ENCODE assay signal across 7 cellular contexts in genomic region chr7:37208528-37208927, GRCh38.
DNase-seq lines count a peak whose midpoint lies in the region; ATAC-seq and TF ChIP-seq lines count a peak whose summit lies in the region.

No MANE protein-coding gene starts in this region.

- CTCF ChIA-PET in RWPE1 (lab: Yijun Ruan, JAX): interaction anchor here (0.5 to 1.6 kb wide), 6 partner anchors 10 to 942 kb away, joined by 3 to 8 read pairs (median 4); no protein-coding TSS in a partner anchor

- DNase-seq in ELR (ENCODE audit: low read depth) (peak; percentile 15), HS-5 (ENCODE audit: low read depth) (peak; percentile 29), RWPE1 (ENCODE audit: low spot score) (peak; percentile 41), cerebellum (ENCODE audit: low spot score) (peak; percentile 39), right lobe of liver (peak in 2 of 3 donors; percentile 61 to 84), testis (peak; percentile 80)

- no peaks in the 10 kb centered on the region for H3K9me3 ChIP-seq in right lobe of liver
- no peaks in the 10 kb centered on the region for H3K9me3 ChIP-seq in testis

- H3K36me3 ChIP-seq in right lobe of liver (peaks cover 0 to 21% (median 0%) of the 10 kb centered on the region in 4 donors), testis (ENCODE audit: low read depth, missing control alignments) (no peaks in the 10 kb centered on the region)

- ATAC-seq in GM21367 (IDR thresholded peaks at IDR 0.05; ENCODE audit: unreplicated experiment) (peak; percentile 76), right lobe of liver (peak; percentile 94 to 98 (median 98))

- POLR2A ChIA-PET in RWPE1 (lab: Yijun Ruan, JAX; ENCODE audit: low non-redundant PET): no interaction called here

- H3K27me3 ChIP-seq in right lobe of liver (no peaks in the 10 kb centered on the region), testis (no peaks in the 10 kb centered on the region)

- TF ChIP-seq POLR2A in right lobe of liver (IDR thresholded peaks at IDR 0.05) (no peak), testis (IDR thresholded peaks at IDR 0.05) (no peak)

- TF ChIP-seq CTCF in RWPE1 (conservative IDR thresholded peaks at IDR 0.05; ENCODE audit: low read depth) (peak; percentile 68), right lobe of liver (IDR thresholded peaks at IDR 0.05) (peak; percentile 12 to 71 (median 45)), testis (IDR thresholded peaks at IDR 0.05) (peak in 2 of 3 experiments; percentile 41 to 46)

- intact Hi-C loops in right lobe of liver (cut with DNase I) (no loop called here), testis (cut with DNase I; ENCODE audit: low total_unique reads) (no loop called here)

- 1% methylated on average over 5 of the region's 5 CpGs for WGBS in right lobe of liver (ENCODE audit: insufficient coverage, low coverage, low lambda C conversion rate, missing lambda C conversion rate)
- WGBS in testis, 2 donors: 18 to 30% methylated on average over 5 of the region's 5 CpGs

- H3K4me3 ChIP-seq in right lobe of liver (no peak overlapping the region), testis (no peak overlapping the region)

- H3K27ac ChIP-seq in RWPE1: no peak overlapping the region
- H3K27ac ChIP-seq in right lobe of liver: peak overlapping the region; percentile 47 to 56 (median 48)
- H3K27ac ChIP-seq in testis: peak overlapping the region in 1 of 2 donors; percentile 64

- H3K4me1 ChIP-seq in right lobe of liver (peaks cover 0 to 16% (median 9%) of the 10 kb centered on the region in 4 donors), testis (peaks cover 16% of the 10 kb centered on the region)

Comparison
In these comparisons a context has a peak if more than half of its experiments do, and no peak if none do; other contexts are left out.
1. DNase-seq: peak in every context shown above with its lines; median percentile 80 in testis; 72 in right lobe of liver; 41 in RWPE1; 39 in cerebellum; 29 in HS-5; 15 in ELR.